Comparison of ENCODE assay signal across 12 cellular contexts in the genomic region with DNA sequence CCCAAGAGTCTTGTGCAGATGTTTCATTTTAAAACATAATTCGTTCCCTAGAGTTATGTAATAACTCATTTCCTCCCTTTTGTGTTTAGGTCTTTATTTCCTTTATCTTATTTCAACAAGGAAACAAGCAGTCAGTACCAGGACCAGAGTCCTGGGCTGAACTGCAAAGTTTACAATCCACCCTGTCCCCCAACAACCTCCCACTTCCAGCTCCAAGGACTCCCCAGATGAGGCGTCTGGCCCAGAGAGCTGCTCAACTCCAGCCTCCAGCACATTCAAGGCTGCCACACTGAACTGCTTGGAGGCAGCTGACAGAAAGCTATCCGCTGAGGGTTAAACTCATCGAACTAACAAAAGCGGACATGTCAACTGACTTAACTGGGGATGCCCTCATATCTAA. TPM values are rescaled to one million over a fixed set of nuclear protein-coding genes. Genes with fewer than 3 reads are reported as not detected.
DNase-seq lines count a peak whose midpoint lies in the region; ATAC-seq and TF ChIP-seq lines count a peak whose summit lies in the region.
"Had no signal": no experiment of that assay in that cellular context is flagged by ENCODE, and none has a peak within 500 bp of the region (broad histone marks: within the 10 kb centered on the region; RNA-seq: fewer than 3 reads in every experiment).

No MANE protein-coding gene starts in this region.

- peak overlapping the region; percentile 22 for H3K27ac ChIP-seq in cardiac muscle cell
- peak overlapping the region; percentile 89 to 91 for H3K27ac ChIP-seq in breast epithelium

- H3K27ac Mint-ChIP-seq in memory B cell (peak overlapping the region; percentile 53), type B pancreatic cell (peak overlapping the region; percentile 83)
- H3K27ac Mint-ChIP-seq: T-helper 2 cell treated with Interferon-gamma antibody and Interleukin-4, amounts not matched to agents 5 μg/mL and 100 μg/mL, for 36 hours had no signal

- DNase-seq in cardiac muscle cell (ENCODE audit: low read depth in 1 of 2, low spot score in 1 of 2) (peak in 1 of 2 donors; percentile 40), left ventricle myocardium superior (no peak), breast epithelium (ENCODE audit: low spot score in 2 of 2) (no peak), memory B cell (ENCODE audit: low spot score in 2 of 2) (no peak), type B pancreatic cell (ENCODE audit: extremely low spot score, unreplicated experiment) (no peak), NCI-H187 (lab: John Stamatoyannopoulos, UW) (no peak), cortex of kidney (lab: John Stamatoyannopoulos, UW) (no peak)
- no peak for DNase-seq in stimulated activated CD4-positive, alpha-beta T cell treated with anti-CD3 and anti-CD28 coated beads, Interleukin-4, amount 100 ng/mL, for 24 hours
- DNase-seq: GDM1, GOT3, NCI-H187 treated with DMSO at 0.1 percent for 48 hours had no signal

- H3K4me3 ChIP-seq in cardiac muscle cell (no peak overlapping the region), breast epithelium (no peak overlapping the region)

- H3K9me3 ChIP-seq in cardiac muscle cell (ENCODE audit: low read depth) (no peaks in the 10 kb centered on the region), breast epithelium (no peaks in the 10 kb centered on the region)

- intact Hi-C loops in left ventricle myocardium superior (cut with micrococcal nuclease): no loop called here
- intact Hi-C loops in breast epithelium (cut with DNase I; ENCODE audit: low total_unique reads): no loop called here

- H3K4me1 Mint-ChIP-seq in memory B cell (peaks cover 23% of the 10 kb centered on the region), type B pancreatic cell (ENCODE audit: unreplicated experiment) (peaks cover 38% of the 10 kb centered on the region)

- TF ChIP-seq CTCF in cardiac muscle cell (IDR thresholded peaks at IDR 0.05; ENCODE audit: low read depth, low read length) (no peak), breast epithelium (IDR thresholded peaks at IDR 0.05) (no peak), type B pancreatic cell (conservative IDR thresholded peaks at IDR 0.05) (no peak)

- TF ChIP-seq POLR2A in breast epithelium (IDR thresholded peaks at IDR 0.05): no peak

- no peak overlapping the region for H3K4me3 Mint-ChIP-seq in memory B cell
- H3K4me3 Mint-ChIP-seq in type B pancreatic cell: peak overlapping the region; percentile 44
- H3K4me3 Mint-ChIP-seq: T-helper 2 cell treated with Interferon-gamma antibody and Interleukin-4, amounts not matched to agents 5 μg/mL and 100 μg/mL, for 36 hours had no signal

- peaks cover 5% of the 10 kb centered on the region for H3K36me3 Mint-ChIP-seq in memory B cell
- peaks cover 18% of the 10 kb centered on the region for H3K36me3 Mint-ChIP-seq in type B pancreatic cell

- H3K4me1 ChIP-seq in cardiac muscle cell (ENCODE audit: low read depth): peaks cover 8% of the 10 kb centered on the region
- H3K4me1 ChIP-seq in breast epithelium: peaks cover 5 to 23% of the 10 kb centered on the region in 2 donors

- ATAC-seq in left ventricle myocardium superior (no peak), memory B cell (ENCODE audit: low read depth) (no peak)

- H3K27me3 Mint-ChIP-seq in memory B cell (no peaks in the 10 kb centered on the region), type B pancreatic cell (no peaks in the 10 kb centered on the region)

- H3K9me3 Mint-ChIP-seq in memory B cell (no peaks in the 10 kb centered on the region), type B pancreatic cell (no peaks in the 10 kb centered on the region)
- H3K9me3 Mint-ChIP-seq: T-helper 2 cell treated with Interferon-gamma antibody and Interleukin-4, amounts not matched to agents 5 μg/mL and 100 μg/mL, for 36 hours had no signal

- H3K27me3 ChIP-seq in cardiac muscle cell: no peaks in the 10 kb centered on the region
- H3K27me3 ChIP-seq in breast epithelium: no peaks in the 10 kb centered on the region

- H3K36me3 ChIP-seq in cardiac muscle cell (no peaks in the 10 kb centered on the region), breast epithelium (no peaks in the 10 kb centered on the region)

RNA-seq across cellular contexts. Expression of a gene that starts 4.5 kb away (rescaled TPM):
- total RNA-seq in cardiac muscle cell: 41.5 and 58.8 TPM in 2 replicates
- 63.1 and 92.3 TPM in 2 replicates for polyA plus RNA-seq in cardiac muscle cell
- 39.4 TPM for total RNA-seq in left ventricle myocardium superior
- 10 to 100 TPM; 33.1 to 52.8 (median 38.3) TPM for total RNA-seq in breast epithelium
- total RNA-seq in type B pancreatic cell (ENCODE audit: low replicate concordance): 75.6 and 86.9 TPM in 2 replicates

RNA-seq across cellular contexts. Expression of a gene that starts 30.2 kb away (rescaled TPM):
- total RNA-seq in cardiac muscle cell: 0.39 TPM in 1 of 2 replicates, not detected in the other
- polyA plus RNA-seq in cardiac muscle cell: 0.30 and 0.71 TPM in 2 replicates
- 0.55 TPM for total RNA-seq in left ventricle myocardium superior
- under 1 TPM in 1 of 3 donors, not detected in 2; 0.73 TPM for total RNA-seq in breast epithelium
- 0.86 and 1.1 TPM in 2 replicates for total RNA-seq in type B pancreatic cell (ENCODE audit: low replicate concordance)

RNA-seq across cellular contexts. Expression of a gene that starts 39.0 kb away (rescaled TPM):
- 180 and 189 TPM in 2 replicates for total RNA-seq in cardiac muscle cell
- polyA plus RNA-seq in cardiac muscle cell: 357 and 366 TPM in 2 replicates
- total RNA-seq in left ventricle myocardium superior: 283 TPM
- 100 to 1,000 TPM in 1 of 3 donors, 10 to 100 TPM in 2; 56.5 to 248 (median 87.5) TPM for total RNA-seq in breast epithelium
- 89.3 and 102 TPM in 2 replicates for total RNA-seq in type B pancreatic cell (ENCODE audit: low replicate concordance)

RNA-seq across cellular contexts. Expression of a gene that starts 56.5 kb away (rescaled TPM):
- total RNA-seq in cardiac muscle cell (3.4 and 5.2 TPM in 2 replicates), left ventricle myocardium superior (1.6 TPM), breast epithelium (10 to 100 TPM in 2 of 3 donors, 1 to 10 TPM in 1; 1.3 to 64.2 (median 16.7) TPM), type B pancreatic cell (ENCODE audit: low replicate concordance) (2.8 and 3.9 TPM in 2 replicates)
- 2.7 and 10.8 TPM in 2 replicates for polyA plus RNA-seq in cardiac muscle cell
